ENCODE assay signal across 18 cellular contexts in the genomic region with DNA sequence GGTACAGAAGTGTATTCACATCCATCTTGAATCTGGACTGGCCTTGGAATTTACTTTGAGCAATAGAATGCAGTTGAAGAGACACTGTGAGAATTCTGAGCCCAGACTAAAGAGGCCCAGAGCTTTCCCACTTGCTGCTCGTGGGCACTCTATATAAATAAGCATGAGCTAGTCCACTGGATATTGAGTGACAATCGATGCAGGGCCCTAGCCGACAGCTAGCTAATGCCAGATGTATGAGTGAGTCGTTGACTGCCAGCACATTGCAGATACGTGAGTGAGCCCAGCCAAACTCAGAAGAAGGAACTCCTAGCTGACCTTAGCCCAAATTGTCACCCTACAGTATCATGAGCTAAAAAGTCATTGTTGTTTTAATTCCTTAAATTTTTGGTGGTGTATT. TPM values are rescaled to one million over a fixed set of nuclear protein-coding genes. Genes with fewer than 3 reads are reported as not detected.
DNase-seq lines count a peak whose midpoint lies in the region; ATAC-seq and TF ChIP-seq lines count a peak whose summit lies in the region.
"Had no signal": no experiment of that assay in that cellular context is flagged by ENCODE, and none has a peak within 500 bp of the region (broad histone marks: within the 10 kb centered on the region; RNA-seq: fewer than 3 reads in every experiment).

No MANE protein-coding gene starts in this region.

- 50 to 89% methylated on average over 1 to 5 of the region's 5 CpGs for WGBS in endodermal cell (ENCODE audit: insufficient coverage in 1 of 2, insufficient read length in 1 of 2), 2 experiments
- WGBS in body of pancreas, 2 donors = 81 to 82% methylated on average over 4 to 5 of the region's 5 CpGs

- H3K9ac ChIP-seq in endodermal cell (ENCODE audit: extremely low read depth, low read length, poor library complexity, severe bottlenecking) = no peak overlapping the region

- H3K36me3 ChIP-seq in endodermal cell (ENCODE audit: control insufficient read depth, insufficient read depth, low read length) = no peaks in the 10 kb centered on the region
- no peaks in the 10 kb centered on the region for H3K36me3 ChIP-seq in body of pancreas (replicated peaks in 1 of 2; ENCODE audit: insufficient read depth in 1 of 2, low read depth in 2 of 2)
- H3K36me3 ChIP-seq: upper lobe of left lung had no signal

- H3K27me3 Mint-ChIP-seq in endodermal cell (ENCODE audit: insufficient read depth) (no peaks in the 10 kb centered on the region), neural crest cell (ENCODE audit: low read depth) (no peaks in the 10 kb centered on the region)
- H3K27me3 Mint-ChIP-seq: activated T-cell treated with anti-CD3 and anti-CD28 coated beads, Interleukin-2, amount 50 U/mL, for 24 hours had no signal

- TF ChIP-seq POLR2A in body of pancreas (IDR thresholded peaks at IDR 0.05) = no peak

- H3K27ac ChIP-seq in endodermal cell (ENCODE audit: low read depth, low read length) (no peak overlapping the region), body of pancreas (no peak overlapping the region)
- H3K27ac ChIP-seq: skin epidermis, upper lobe of left lung had no signal

- no peak overlapping the region for H3K4me3 ChIP-seq in endodermal cell (ENCODE audit: low read length)
- no peak overlapping the region for H3K4me3 ChIP-seq in body of pancreas
- H3K4me3 ChIP-seq: skin epidermis, upper lobe of left lung had no signal

- ATAC-seq in GM21367 (IDR thresholded peaks at IDR 0.05; ENCODE audit: unreplicated experiment) (no peak), HG03442 (IDR thresholded peaks at IDR 0.05; ENCODE audit: unreplicated experiment) (no peak), GM18498 (IDR thresholded peaks at IDR 0.05; ENCODE audit: unreplicated experiment) (no peak), body of pancreas (no peak)

- H3K27ac Mint-ChIP-seq in endodermal cell (no peak overlapping the region), neural crest cell (ENCODE audit: unreplicated experiment) (peak overlapping the region; percentile 35)
- H3K27ac Mint-ChIP-seq: activated T-cell treated with anti-CD3 and anti-CD28 coated beads, Interleukin-2, amount 50 U/mL, for 24 hours; mesothelial cell of epicardium had no signal

- no peaks in the 10 kb centered on the region for H3K27me3 ChIP-seq in endodermal cell (ENCODE audit: control insufficient read depth, insufficient read depth, low read length, poor library complexity, severe bottlenecking)
- no peaks in the 10 kb centered on the region for H3K27me3 ChIP-seq in body of pancreas
- H3K27me3 ChIP-seq: upper lobe of left lung had no signal

- H3K4me1 Mint-ChIP-seq in endodermal cell = peaks cover 1% of the 10 kb centered on the region
- H3K4me1 Mint-ChIP-seq in neural crest cell = no peaks in the 10 kb centered on the region

- H3K9me3 Mint-ChIP-seq in endodermal cell (no peaks in the 10 kb centered on the region), neural crest cell (peaks cover 7% of the 10 kb centered on the region)

- TF ChIP-seq CTCF in endodermal cell (conservative IDR thresholded peaks at IDR 0.05) = no peak
- TF ChIP-seq CTCF in neural crest cell (conservative IDR thresholded peaks at IDR 0.05) = no peak
- no peak for TF ChIP-seq CTCF in body of pancreas (IDR thresholded peaks at IDR 0.05)

- H3K4me3 Mint-ChIP-seq in endodermal cell (no peak overlapping the region), neural crest cell (no peak overlapping the region)
- H3K4me3 Mint-ChIP-seq: activated T-cell treated with anti-CD3 and anti-CD28 coated beads, Interleukin-2, amount 50 U/mL, for 24 hours; mesothelial cell of epicardium had no signal

- H3K9me3 ChIP-seq in endodermal cell (ENCODE audit: control insufficient read depth, low read length) (no peaks in the 10 kb centered on the region), body of pancreas (no peaks in the 10 kb centered on the region)
- H3K9me3 ChIP-seq: upper lobe of left lung had no signal

- DNase-seq in HCEC 1CT (peak; percentile 26), NCI-H510A (lab: John Stamatoyannopoulos, UW) (peak; percentile 21), endodermal cell (peak; percentile 44), neural crest cell (ENCODE audit: low read depth, low spot score) (no peak), body of pancreas (no peak)
- DNase-seq: activated CD4-positive, alpha-beta T cell treated with anti-CD3 and anti-CD28 coated beads, Interleukin-2, amount 50 U/mL, for 1 hour; activated T-cell treated with anti-CD3 and anti-CD28 coated beads, Interleukin-2, amount 50 U/mL, for 24 hours; DMS79 treated with DMSO at 0.1 percent for 48 hours; kidney; NCI-H774; occipital lobe; stimulated activated naive CD4-positive, alpha-beta T cell; upper lobe of left lung had no signal

- intact Hi-C loops in body of pancreas (cut with DNase I) = no loop called here

- H3K36me3 Mint-ChIP-seq in endodermal cell (ENCODE audit: low read depth) (no peaks in the 10 kb centered on the region), neural crest cell (ENCODE audit: low read depth) (no peaks in the 10 kb centered on the region)
- H3K36me3 Mint-ChIP-seq: mesothelial cell of epicardium had no signal

- H3K4me1 ChIP-seq in endodermal cell (ENCODE audit: control insufficient read depth, insufficient read depth, low read length) (no peaks in the 10 kb centered on the region), body of pancreas (no peaks in the 10 kb centered on the region)
- H3K4me1 ChIP-seq: upper lobe of left lung had no signal

RNA-seq across cellular contexts. Expression of gene NAV3, which starts 24.9 kb away (rescaled TPM):
- total RNA-seq in endodermal cell (1 to 10 TPM in 1 of 2 donors, under 1 TPM in 1; 0.20 to 1.9 TPM), neural crest cell (4.7 and 5.0 TPM in 2 replicates), body of pancreas (1 to 10 TPM; 2.6 to 6.6 TPM)
- polyA plus RNA-seq in endodermal cell (2013, experiment 1 of 2) = 12.1 TPM
- 14.5 TPM for polyA plus RNA-seq in endodermal cell (2013, experiment 2 of 2)

Comparison
In these comparisons a context has a peak if more than half of its experiments do, and no peak if none do; other contexts are left out.
1. DNase-seq: peak in HCEC 1CT (single experiment), NCI-H510A (single experiment) and endodermal cell (single experiment); none in neural crest cell (single experiment) and body of pancreas (0 of 4).